ENCODE assay signal across 1 cellular context in the genomic region with DNA sequence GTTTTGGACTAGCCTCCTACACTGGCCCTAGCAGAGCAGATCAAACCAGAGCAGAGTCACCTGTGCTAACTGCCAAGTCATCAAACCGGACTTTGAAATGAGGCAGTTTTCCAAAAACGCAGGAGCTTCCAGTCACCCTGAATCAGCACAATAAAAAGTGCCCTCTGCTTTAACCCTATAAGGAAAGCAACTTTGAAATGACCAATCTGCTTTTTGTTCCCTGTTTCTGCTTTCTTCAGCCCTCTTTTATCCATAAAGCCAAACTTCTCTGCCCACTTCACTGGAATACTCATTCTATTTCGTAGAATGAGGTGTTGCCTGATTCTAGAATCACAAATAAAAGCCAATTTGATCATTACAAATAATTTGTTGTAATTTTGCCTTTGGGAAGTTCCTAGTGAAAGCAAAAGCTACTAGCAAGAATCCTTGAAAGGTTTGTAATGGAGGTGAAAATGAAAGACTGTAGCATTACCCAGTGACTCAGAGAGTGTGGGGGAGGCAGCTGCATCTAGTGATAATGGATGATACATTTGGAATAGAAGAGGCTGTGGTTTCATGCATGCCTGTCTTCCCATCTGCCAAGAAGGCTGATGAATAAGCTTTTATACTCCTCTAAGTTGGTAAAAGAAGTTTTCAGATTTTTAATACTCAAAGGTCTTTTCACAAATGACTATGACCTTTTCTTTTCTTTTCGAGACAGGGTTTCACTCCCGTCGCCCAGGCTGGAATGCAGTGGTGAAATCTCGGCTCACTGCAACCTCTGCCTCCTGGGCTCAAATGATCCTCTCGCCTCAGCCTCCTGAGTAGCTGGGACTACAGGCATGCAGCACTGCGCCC.
TF ChIP-seq lines count a peak whose summit lies in the region.

No MANE protein-coding gene starts in this region.

TF ChIP-seq in K562, 482 proteins besides CTCF, POLR2A, EP300 and RAD21 (continued from another document and continues in another):
- TF ChIP-seq, protein P1, sequence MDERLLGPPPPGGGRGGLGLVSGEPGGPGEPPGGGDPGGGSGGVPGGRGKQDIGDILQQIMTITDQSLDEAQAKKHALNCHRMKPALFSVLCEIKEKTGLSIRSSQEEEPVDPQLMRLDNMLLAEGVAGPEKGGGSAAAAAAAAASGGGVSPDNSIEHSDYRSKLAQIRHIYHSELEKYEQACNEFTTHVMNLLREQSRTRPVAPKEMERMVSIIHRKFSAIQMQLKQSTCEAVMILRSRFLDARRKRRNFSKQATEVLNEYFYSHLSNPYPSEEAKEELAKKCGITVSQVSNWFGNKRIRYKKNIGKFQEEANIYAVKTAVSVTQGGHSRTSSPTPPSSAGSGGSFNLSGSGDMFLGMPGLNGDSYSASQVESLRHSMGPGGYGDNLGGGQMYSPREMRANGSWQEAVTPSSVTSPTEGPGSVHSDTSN (CRISPR knock-in tag; IDR thresholded peaks at IDR 0.05; ENCODE audit: low read depth) = no peak
- TF ChIP-seq, protein P1 (tag; conservative IDR thresholded peaks at IDR 0.05; ENCODE audit: low read depth) = no peak; the same call in 1 of the 2 replicates
- peak; percentile 100 for TF ChIP-seq ZNF316 (IDR thresholded peaks at IDR 0.05)
- no peak for TF ChIP-seq BDP1 (IDR thresholded peaks at IDR 0.05; ENCODE audit: insufficient read depth, insufficient read length)
- no peak for TF ChIP-seq SIN3B (IDR thresholded peaks at IDR 0.05; ENCODE audit: low read depth)
- TF ChIP-seq, protein P2, sequence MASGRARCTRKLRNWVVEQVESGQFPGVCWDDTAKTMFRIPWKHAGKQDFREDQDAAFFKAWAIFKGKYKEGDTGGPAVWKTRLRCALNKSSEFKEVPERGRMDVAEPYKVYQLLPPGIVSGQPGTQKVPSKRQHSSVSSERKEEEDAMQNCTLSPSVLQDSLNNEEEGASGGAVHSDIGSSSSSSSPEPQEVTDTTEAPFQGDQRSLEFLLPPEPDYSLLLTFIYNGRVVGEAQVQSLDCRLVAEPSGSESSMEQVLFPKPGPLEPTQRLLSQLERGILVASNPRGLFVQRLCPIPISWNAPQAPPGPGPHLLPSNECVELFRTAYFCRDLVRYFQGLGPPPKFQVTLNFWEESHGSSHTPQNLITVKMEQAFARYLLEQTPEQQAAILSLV (tag; IDR thresholded peaks at IDR 0.05) = no peak
- no peak for TF ChIP-seq ZC3H11A (IDR thresholded peaks at IDR 0.05; ENCODE audit: low read depth, low read length)
- TF ChIP-seq, protein P3, sequence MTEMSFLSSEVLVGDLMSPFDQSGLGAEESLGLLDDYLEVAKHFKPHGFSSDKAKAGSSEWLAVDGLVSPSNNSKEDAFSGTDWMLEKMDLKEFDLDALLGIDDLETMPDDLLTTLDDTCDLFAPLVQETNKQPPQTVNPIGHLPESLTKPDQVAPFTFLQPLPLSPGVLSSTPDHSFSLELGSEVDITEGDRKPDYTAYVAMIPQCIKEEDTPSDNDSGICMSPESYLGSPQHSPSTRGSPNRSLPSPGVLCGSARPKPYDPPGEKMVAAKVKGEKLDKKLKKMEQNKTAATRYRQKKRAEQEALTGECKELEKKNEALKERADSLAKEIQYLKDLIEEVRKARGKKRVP (CRISPR knock-in tag; IDR thresholded peaks at IDR 0.05) = no peak
- no peak for TF ChIP-seq ZNF561 (CRISPR knock-in tag; conservative IDR thresholded peaks at IDR 0.05)
- TF ChIP-seq TAF15 (IDR thresholded peaks at IDR 0.05; ENCODE audit: low read depth, low read length) = no peak
- TF ChIP-seq ZNF444 (CRISPR knock-in tag; IDR thresholded peaks at IDR 0.05) = no peak
- TF ChIP-seq SETDB1 (IDR thresholded peaks at IDR 0.05; ENCODE audit: low read length) = no peak
- TF ChIP-seq CBX5 (IDR thresholded peaks at IDR 0.05; ENCODE audit: borderline replicate concordance, low read depth) = no peak
- no peak for TF ChIP-seq RBM15 (IDR thresholded peaks at IDR 0.05; ENCODE audit: insufficient read depth, low read length)
- TF ChIP-seq BRCA1 (IDR thresholded peaks at IDR 0.05) = no peak
- no peak for TF ChIP-seq BRCA1 (CRISPR knock-in tag; IDR thresholded peaks at IDR 0.05)
- TF ChIP-seq NR4A1 (CRISPR knock-in tag; IDR thresholded peaks at IDR 0.05) = no peak
- 0 out of 2 replicates have a peak, but pooled peaks have one; percentile 25 for TF ChIP-seq NR4A1 (tag; IDR thresholded peaks at IDR 0.05)
- TF ChIP-seq PML (IDR thresholded peaks at IDR 0.05; ENCODE audit: low read length) = peak; percentile 68; the same call in 1 of the 2 replicates
- peak; percentile 64; the same call in 1 of the 2 replicates for TF ChIP-seq MTA2 (IDR thresholded peaks at IDR 0.05; ENCODE audit: low read depth)
- TF ChIP-seq ZNF507 (tag; conservative IDR thresholded peaks at IDR 0.05) = no peak
- TF ChIP-seq, protein P4, sequence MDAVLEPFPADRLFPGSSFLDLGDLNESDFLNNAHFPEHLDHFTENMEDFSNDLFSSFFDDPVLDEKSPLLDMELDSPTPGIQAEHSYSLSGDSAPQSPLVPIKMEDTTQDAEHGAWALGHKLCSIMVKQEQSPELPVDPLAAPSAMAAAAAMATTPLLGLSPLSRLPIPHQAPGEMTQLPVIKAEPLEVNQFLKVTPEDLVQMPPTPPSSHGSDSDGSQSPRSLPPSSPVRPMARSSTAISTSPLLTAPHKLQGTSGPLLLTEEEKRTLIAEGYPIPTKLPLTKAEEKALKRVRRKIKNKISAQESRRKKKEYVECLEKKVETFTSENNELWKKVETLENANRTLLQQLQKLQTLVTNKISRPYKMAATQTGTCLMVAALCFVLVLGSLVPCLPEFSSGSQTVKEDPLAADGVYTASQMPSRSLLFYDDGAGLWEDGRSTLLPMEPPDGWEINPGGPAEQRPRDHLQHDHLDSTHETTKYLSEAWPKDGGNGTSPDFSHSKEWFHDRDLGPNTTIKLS (IDR thresholded peaks at IDR 0.05; ENCODE audit: borderline replicate concordance, low read depth) = no peak
- no peak for TF ChIP-seq OTX1 (CRISPR knock-in tag; IDR thresholded peaks at IDR 0.05)
- TF ChIP-seq, protein P5, sequence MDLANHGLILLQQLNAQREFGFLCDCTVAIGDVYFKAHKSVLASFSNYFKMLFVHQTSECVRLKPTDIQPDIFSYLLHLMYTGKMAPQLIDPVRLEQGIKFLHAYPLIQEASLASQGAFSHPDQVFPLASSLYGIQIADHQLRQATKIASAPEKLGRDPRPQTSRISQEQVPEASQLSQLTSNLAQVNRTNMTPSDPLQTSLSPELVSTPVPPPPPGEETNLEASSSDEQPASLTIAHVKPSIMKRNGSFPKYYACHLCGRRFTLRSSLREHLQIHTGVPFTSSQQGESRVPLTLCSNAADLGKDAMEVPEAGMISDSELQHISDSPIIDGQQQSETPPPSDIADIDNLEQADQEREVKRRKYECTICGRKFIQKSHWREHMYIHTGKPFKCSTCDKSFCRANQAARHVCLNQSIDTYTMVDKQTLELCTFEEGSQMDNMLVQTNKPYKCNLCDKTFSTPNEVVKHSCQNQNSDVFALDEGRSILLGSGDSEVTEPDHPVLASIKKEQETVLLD (IDR thresholded peaks at IDR 0.05) = no peak
- no peak for TF ChIP-seq MEF2D (tag; conservative IDR thresholded peaks at IDR 0.05; ENCODE audit: low read depth)
- peak; percentile 66; the same call in 1 of the 2 replicates for TF ChIP-seq BRD4 (IDR thresholded peaks at IDR 0.05)
- TF ChIP-seq, protein P6, sequence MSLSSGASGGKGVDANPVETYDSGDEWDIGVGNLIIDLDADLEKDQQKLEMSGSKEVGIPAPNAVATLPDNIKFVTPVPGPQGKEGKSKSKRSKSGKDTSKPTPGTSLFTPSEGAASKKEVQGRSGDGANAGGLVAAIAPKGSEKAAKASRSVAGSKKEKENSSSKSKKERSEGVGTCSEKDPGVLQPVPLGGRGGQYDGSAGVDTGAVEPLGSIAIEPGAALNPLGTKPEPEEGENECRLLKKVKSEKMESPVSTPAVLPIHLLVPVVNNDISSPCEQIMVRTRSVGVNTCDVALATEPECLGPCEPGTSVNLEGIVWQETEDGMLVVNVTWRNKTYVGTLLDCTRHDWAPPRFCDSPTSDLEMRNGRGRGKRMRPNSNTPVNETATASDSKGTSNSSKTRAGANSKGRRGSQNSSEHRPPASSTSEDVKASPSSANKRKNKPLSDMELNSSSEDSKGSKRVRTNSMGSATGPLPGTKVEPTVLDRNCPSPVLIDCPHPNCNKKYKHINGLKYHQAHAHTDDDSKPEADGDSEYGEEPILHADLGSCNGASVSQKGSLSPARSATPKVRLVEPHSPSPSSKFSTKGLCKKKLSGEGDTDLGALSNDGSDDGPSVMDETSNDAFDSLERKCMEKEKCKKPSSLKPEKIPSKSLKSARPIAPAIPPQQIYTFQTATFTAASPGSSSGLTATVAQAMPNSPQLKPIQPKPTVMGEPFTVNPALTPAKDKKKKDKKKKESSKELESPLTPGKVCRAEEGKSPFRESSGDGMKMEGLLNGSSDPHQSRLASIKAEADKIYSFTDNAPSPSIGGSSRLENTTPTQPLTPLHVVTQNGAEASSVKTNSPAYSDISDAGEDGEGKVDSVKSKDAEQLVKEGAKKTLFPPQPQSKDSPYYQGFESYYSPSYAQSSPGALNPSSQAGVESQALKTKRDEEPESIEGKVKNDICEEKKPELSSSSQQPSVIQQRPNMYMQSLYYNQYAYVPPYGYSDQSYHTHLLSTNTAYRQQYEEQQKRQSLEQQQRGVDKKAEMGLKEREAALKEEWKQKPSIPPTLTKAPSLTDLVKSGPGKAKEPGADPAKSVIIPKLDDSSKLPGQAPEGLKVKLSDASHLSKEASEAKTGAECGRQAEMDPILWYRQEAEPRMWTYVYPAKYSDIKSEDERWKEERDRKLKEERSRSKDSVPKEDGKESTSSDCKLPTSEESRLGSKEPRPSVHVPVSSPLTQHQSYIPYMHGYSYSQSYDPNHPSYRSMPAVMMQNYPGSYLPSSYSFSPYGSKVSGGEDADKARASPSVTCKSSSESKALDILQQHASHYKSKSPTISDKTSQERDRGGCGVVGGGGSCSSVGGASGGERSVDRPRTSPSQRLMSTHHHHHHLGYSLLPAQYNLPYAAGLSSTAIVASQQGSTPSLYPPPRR (CRISPR knock-in tag; IDR thresholded peaks at IDR 0.05; ENCODE audit: borderline replicate concordance) = no peak
- TF ChIP-seq SAFB (IDR thresholded peaks at IDR 0.05; ENCODE audit: borderline replicate concordance, low read depth, low read length) = no peak
- TF ChIP-seq RUNX1 (IDR thresholded peaks at IDR 0.05; ENCODE audit: low read depth) = no peak
- TF ChIP-seq, protein P7, sequence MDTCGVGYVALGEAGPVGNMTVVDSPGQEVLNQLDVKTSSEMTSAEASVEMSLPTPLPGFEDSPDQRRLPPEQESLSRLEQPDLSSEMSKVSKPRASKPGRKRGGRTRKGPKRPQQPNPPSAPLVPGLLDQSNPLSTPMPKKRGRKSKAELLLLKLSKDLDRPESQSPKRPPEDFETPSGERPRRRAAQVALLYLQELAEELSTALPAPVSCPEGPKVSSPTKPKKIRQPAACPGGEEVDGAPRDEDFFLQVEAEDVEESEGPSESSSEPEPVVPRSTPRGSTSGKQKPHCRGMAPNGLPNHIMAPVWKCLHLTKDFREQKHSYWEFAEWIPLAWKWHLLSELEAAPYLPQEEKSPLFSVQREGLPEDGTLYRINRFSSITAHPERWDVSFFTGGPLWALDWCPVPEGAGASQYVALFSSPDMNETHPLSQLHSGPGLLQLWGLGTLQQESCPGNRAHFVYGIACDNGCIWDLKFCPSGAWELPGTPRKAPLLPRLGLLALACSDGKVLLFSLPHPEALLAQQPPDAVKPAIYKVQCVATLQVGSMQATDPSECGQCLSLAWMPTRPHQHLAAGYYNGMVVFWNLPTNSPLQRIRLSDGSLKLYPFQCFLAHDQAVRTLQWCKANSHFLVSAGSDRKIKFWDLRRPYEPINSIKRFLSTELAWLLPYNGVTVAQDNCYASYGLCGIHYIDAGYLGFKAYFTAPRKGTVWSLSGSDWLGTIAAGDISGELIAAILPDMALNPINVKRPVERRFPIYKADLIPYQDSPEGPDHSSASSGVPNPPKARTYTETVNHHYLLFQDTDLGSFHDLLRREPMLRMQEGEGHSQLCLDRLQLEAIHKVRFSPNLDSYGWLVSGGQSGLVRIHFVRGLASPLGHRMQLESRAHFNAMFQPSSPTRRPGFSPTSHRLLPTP (IDR thresholded peaks at IDR 0.05; ENCODE audit: borderline replicate concordance, extremely low read depth, insufficient read length) = no peak
- TF ChIP-seq ILK (tag; IDR thresholded peaks at IDR 0.05; ENCODE audit: borderline replicate concordance, low read depth) = no peak
- TF ChIP-seq, protein P8, sequence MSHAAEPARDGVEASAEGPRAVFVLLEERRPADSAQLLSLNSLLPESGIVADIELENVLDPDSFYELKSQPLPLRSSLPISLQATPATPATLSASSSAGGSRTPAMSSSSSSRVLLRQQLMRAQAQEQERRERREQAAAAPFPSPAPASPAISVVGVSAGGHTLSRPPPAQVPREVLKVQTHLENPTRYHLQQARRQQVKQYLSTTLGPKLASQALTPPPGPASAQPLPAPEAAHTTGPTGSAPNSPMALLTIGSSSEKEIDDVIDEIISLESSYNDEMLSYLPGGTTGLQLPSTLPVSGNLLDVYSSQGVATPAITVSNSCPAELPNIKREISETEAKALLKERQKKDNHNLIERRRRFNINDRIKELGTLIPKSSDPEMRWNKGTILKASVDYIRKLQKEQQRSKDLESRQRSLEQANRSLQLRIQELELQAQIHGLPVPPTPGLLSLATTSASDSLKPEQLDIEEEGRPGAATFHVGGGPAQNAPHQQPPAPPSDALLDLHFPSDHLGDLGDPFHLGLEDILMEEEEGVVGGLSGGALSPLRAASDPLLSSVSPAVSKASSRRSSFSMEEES (CRISPR knock-in tag; IDR thresholded peaks at IDR 0.05) = no peak
- TF ChIP-seq, protein P9, sequence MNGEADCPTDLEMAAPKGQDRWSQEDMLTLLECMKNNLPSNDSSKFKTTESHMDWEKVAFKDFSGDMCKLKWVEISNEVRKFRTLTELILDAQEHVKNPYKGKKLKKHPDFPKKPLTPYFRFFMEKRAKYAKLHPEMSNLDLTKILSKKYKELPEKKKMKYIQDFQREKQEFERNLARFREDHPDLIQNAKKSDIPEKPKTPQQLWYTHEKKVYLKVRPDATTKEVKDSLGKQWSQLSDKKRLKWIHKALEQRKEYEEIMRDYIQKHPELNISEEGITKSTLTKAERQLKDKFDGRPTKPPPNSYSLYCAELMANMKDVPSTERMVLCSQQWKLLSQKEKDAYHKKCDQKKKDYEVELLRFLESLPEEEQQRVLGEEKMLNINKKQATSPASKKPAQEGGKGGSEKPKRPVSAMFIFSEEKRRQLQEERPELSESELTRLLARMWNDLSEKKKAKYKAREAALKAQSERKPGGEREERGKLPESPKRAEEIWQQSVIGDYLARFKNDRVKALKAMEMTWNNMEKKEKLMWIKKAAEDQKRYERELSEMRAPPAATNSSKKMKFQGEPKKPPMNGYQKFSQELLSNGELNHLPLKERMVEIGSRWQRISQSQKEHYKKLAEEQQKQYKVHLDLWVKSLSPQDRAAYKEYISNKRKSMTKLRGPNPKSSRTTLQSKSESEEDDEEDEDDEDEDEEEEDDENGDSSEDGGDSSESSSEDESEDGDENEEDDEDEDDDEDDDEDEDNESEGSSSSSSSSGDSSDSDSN (IDR thresholded peaks at IDR 0.05; ENCODE audit: borderline replicate concordance in 1 of 2, low read depth in 2 of 2, low read length in 2 of 2) = no peak
- no peak for TF ChIP-seq POU5F1 (IDR thresholded peaks at IDR 0.05; ENCODE audit: borderline replicate concordance, low read depth, low read length, partially characterized antibody)
- no peak for TF ChIP-seq NR2C2 (CRISPR knock-in tag; IDR thresholded peaks at IDR 0.05)
- TF ChIP-seq NR2C2 (tag; IDR thresholded peaks at IDR 0.05) = 0 out of 2 replicates have a peak, but pooled peaks have one; percentile 15
- no peak for TF ChIP-seq HDAC3 (IDR thresholded peaks at IDR 0.05; ENCODE audit: borderline replicate concordance, partially characterized antibody)
- TF ChIP-seq HNRNPLL (IDR thresholded peaks at IDR 0.05; ENCODE audit: low read depth, low read length, poor library complexity, severe bottlenecking) = no peak
